ENCODE assay signal across 12 cellular contexts in genomic region chr2:66888791-66889631, GRCh38.
A peak's percentile ranks its signal among the peaks of the same experiment; 100 is the strongest.
DNase-seq lines count a peak whose midpoint lies in the region; ATAC-seq and TF ChIP-seq lines count a peak whose summit lies in the region.
"Had no signal": no experiment of that assay in that cellular context is flagged by ENCODE, and none has a peak within 500 bp of the region (broad histone marks: within the 10 kb centered on the region; RNA-seq: fewer than 3 reads in every experiment).

No MANE protein-coding gene starts in this region.

- H3K9me3 Mint-ChIP-seq in T-helper 2 cell treated with Interferon-gamma antibody and Interleukin-4, amounts not matched to agents 5 μg/mL and 100 μg/mL, for 36 hours, result peaks cover 11% of the 10 kb centered on the region

- H4K20me1 ChIP-seq in fibroblast of lung (ENCODE audit: control insufficient read depth, extremely low read depth, insufficient read depth, low read length), result no peaks in the 10 kb centered on the region

- peaks cover 7% of the 10 kb centered on the region for H3K4me1 ChIP-seq in fibroblast of lung (ENCODE audit: control insufficient read depth, extremely low read depth, insufficient read depth, low read length)
- H3K4me1 ChIP-seq: psoas muscle had no signal

- H3K9ac ChIP-seq in fibroblast of lung (ENCODE audit: insufficient read depth, low read length), result no peak overlapping the region

- H3K4me1 Mint-ChIP-seq in T-helper 2 cell treated with Interferon-gamma antibody and Interleukin-4, amounts not matched to agents 5 μg/mL and 100 μg/mL, for 36 hours (ENCODE audit: low read depth), result no peaks in the 10 kb centered on the region
- H3K4me1 Mint-ChIP-seq: CD4-positive, alpha-beta memory T cell had no signal

- H3K79me2 ChIP-seq in fibroblast of lung (ENCODE audit: control insufficient read depth, insufficient read depth, low read length), result no peaks in the 10 kb centered on the region

- H3K27ac ChIP-seq in fibroblast of lung (ENCODE audit: insufficient read depth, low read length), result peak overlapping the region; percentile 84
- H3K27ac ChIP-seq: psoas muscle had no signal

- H3K4me3 ChIP-seq in fibroblast of lung (replicated peaks in 1 of 4; ENCODE audit: control extremely low read depth in 1 of 4, insufficient read depth in 1 of 4, low read depth in 3 of 4, low read length in 4 of 4), result no peak overlapping the region
- H3K4me3 ChIP-seq: psoas muscle had no signal

- H3K36me3 ChIP-seq in fibroblast of lung (ENCODE audit: control insufficient read depth, insufficient read depth, low read length), result no peaks in the 10 kb centered on the region

- H3K36me3 Mint-ChIP-seq in T-helper 2 cell treated with Interferon-gamma antibody and Interleukin-4, amounts not matched to agents 5 μg/mL and 100 μg/mL, for 36 hours (ENCODE audit: low read depth), result no peaks in the 10 kb centered on the region
- H3K36me3 Mint-ChIP-seq: CD4-positive, alpha-beta memory T cell had no signal

- no peak overlapping the region for H3K4me3 Mint-ChIP-seq in T-helper 2 cell treated with Interferon-gamma antibody and Interleukin-4, amounts not matched to agents 5 μg/mL and 100 μg/mL, for 36 hours
- H3K4me3 Mint-ChIP-seq: CD4-positive, alpha-beta memory T cell had no signal

- DNase-seq in AG20443 (ENCODE audit: low spot score) (peak; percentile 72), NCI-H226 (peak; percentile 92), fibroblast of lung (ENCODE audit: low read depth in 2 of 2) (peak; percentile 100), non-pigmented ciliary epithelial cell (ENCODE audit: low read depth) (peak; percentile 91)
- no peak for DNase-seq in T-helper 2 cell treated with Interferon-gamma antibody and Interleukin-4, amounts not matched to agents 5 μg/mL and 100 μg/mL, for 36 hours (ENCODE audit: low spot score)
- DNase-seq: activated T-cell treated with anti-CD3 and anti-CD28 coated beads, Interleukin-2, amount 50 U/mL, for 48 hours; CD4-positive, alpha-beta memory T cell; dermis blood vessel endothelial cell had no signal

- peak overlapping the region; percentile 46 for H3K4me2 ChIP-seq in fibroblast of lung (ENCODE audit: extremely low read depth, insufficient read depth, low read length)

- TF ChIP-seq CTCF in fibroblast of lung (conservative IDR thresholded peaks at IDR 0.05 in 1 of 2, IDR thresholded peaks at IDR 0.05 in 1 of 2; ENCODE audit: low read depth in 1 of 2, low read length in 2 of 2), result no peak

- H3K27me3 ChIP-seq in fibroblast of lung (ENCODE audit: control insufficient read depth, insufficient read depth, low read length), result no peaks in the 10 kb centered on the region

- H2AFZ ChIP-seq in fibroblast of lung (ENCODE audit: low read length), result no peak overlapping the region

- no peaks in the 10 kb centered on the region for H3K9me3 ChIP-seq in fibroblast of lung (ENCODE audit: control insufficient read depth, insufficient read depth, low read depth, low read length)

- ATAC-seq in HG03175 (IDR thresholded peaks at IDR 0.05; ENCODE audit: unreplicated experiment), result no peak
- no peak for ATAC-seq in GM18517 (IDR thresholded peaks at IDR 0.05; ENCODE audit: unreplicated experiment)
- ATAC-seq in HG03025 (IDR thresholded peaks at IDR 0.05; ENCODE audit: low FRiP score, unreplicated experiment), result no peak

- no peak overlapping the region for H3K27ac Mint-ChIP-seq in T-helper 2 cell treated with Interferon-gamma antibody and Interleukin-4, amounts not matched to agents 5 μg/mL and 100 μg/mL, for 36 hours
- H3K27ac Mint-ChIP-seq: CD4-positive, alpha-beta memory T cell had no signal

- no peaks in the 10 kb centered on the region for H3K27me3 Mint-ChIP-seq in T-helper 2 cell treated with Interferon-gamma antibody and Interleukin-4, amounts not matched to agents 5 μg/mL and 100 μg/mL, for 36 hours (ENCODE audit: low read depth)
- H3K27me3 Mint-ChIP-seq: CD4-positive, alpha-beta memory T cell had no signal
